ENCODE assay signal across 14 cellular contexts in genomic region chr10:45454262-45454661, GRCh38.
DNase-seq lines count a peak whose midpoint lies in the region; ATAC-seq and TF ChIP-seq lines count a peak whose summit lies in the region.
"Had no signal": no experiment of that assay in that cellular context is flagged by ENCODE, and none has a peak within 500 bp of the region (broad histone marks: within the 10 kb centered on the region; RNA-seq: fewer than 3 reads in every experiment).

No MANE protein-coding gene starts in this region.

- H3K27me3 Mint-ChIP-seq in activated naive CD8-positive, alpha-beta T cell treated with anti-CD3 and anti-CD28 coated beads, Interleukin-2, amount 10 ng/mL, durations not matched to agents 7 days and 5 days, result no peaks in the 10 kb centered on the region
- H3K27me3 Mint-ChIP-seq in activated naive CD8-positive, alpha-beta T cell treated with anti-CD3 and anti-CD28 coated beads, Interleukin-2, amount 50 U/mL, for 24 hours, result no peaks in the 10 kb centered on the region
- H3K27me3 Mint-ChIP-seq in chondrocyte (ENCODE audit: low read depth), result no peaks in the 10 kb centered on the region
- H3K27me3 Mint-ChIP-seq: naive thymus-derived CD8-positive, alpha-beta T cell had no signal

- H3K4me1 Mint-ChIP-seq in activated naive CD8-positive, alpha-beta T cell treated with anti-CD3 and anti-CD28 coated beads, Interleukin-2, amount 10 ng/mL, durations not matched to agents 7 days and 5 days, result peaks cover 37% of the 10 kb centered on the region
- peaks cover 7% of the 10 kb centered on the region for H3K4me1 Mint-ChIP-seq in activated naive CD8-positive, alpha-beta T cell treated with anti-CD3 and anti-CD28 coated beads, Interleukin-2, amount 50 U/mL, for 24 hours
- H3K4me1 Mint-ChIP-seq in chondrocyte (ENCODE audit: low read depth), result peaks cover 8% of the 10 kb centered on the region

- TF ChIP-seq CTCF in chondrocyte (IDR thresholded peaks at IDR 0.05), result no peak

- no peak for ATAC-seq in activated naive CD8-positive, alpha-beta T cell treated with anti-CD3 and anti-CD28 coated beads, Interleukin-2, amount 10 ng/mL, durations not matched to agents 7 days and 5 days (ENCODE audit: low read depth)
- ATAC-seq in activated naive CD8-positive, alpha-beta T cell treated with anti-CD3 and anti-CD28 coated beads, Interleukin-2, amount 50 U/mL, for 24 hours, result no peak
- no peak for ATAC-seq in HG02642 (IDR thresholded peaks at IDR 0.05; ENCODE audit: poor library complexity, unreplicated experiment)
- ATAC-seq: activated CD4-positive, CD25-positive, alpha-beta regulatory T cell treated with anti-CD3 and anti-CD28 coated beads, Interleukin-2, amount 50 U/mL, for 24 hours; foreskin keratinocyte; naive thymus-derived CD8-positive, alpha-beta T cell had no signal

- H3K9me3 Mint-ChIP-seq in activated naive CD8-positive, alpha-beta T cell treated with anti-CD3 and anti-CD28 coated beads, Interleukin-2, amount 10 ng/mL, durations not matched to agents 7 days and 5 days, result peaks cover 6% of the 10 kb centered on the region
- no peaks in the 10 kb centered on the region for H3K9me3 Mint-ChIP-seq in activated naive CD8-positive, alpha-beta T cell treated with anti-CD3 and anti-CD28 coated beads, Interleukin-2, amount 50 U/mL, for 24 hours
- H3K9me3 Mint-ChIP-seq in chondrocyte (ENCODE audit: low read depth), result no peaks in the 10 kb centered on the region
- H3K9me3 Mint-ChIP-seq: naive thymus-derived CD8-positive, alpha-beta T cell had no signal

- H3K27ac Mint-ChIP-seq in activated naive CD8-positive, alpha-beta T cell treated with anti-CD3 and anti-CD28 coated beads, Interleukin-2, amount 10 ng/mL, durations not matched to agents 7 days and 5 days, result peak overlapping the region; percentile 98
- no peak overlapping the region for H3K27ac Mint-ChIP-seq in activated naive CD8-positive, alpha-beta T cell treated with anti-CD3 and anti-CD28 coated beads, Interleukin-2, amount 50 U/mL, for 24 hours
- no peak overlapping the region for H3K27ac Mint-ChIP-seq in chondrocyte (ENCODE audit: unreplicated experiment)

- POLR2A ChIA-PET in activated naive CD8-positive, alpha-beta T cell treated with anti-CD3 and anti-CD28 coated beads, Interleukin-2, amount 10 ng/mL, durations not matched to agents 7 days and 5 days (lab: Charles Lee), result interaction anchor here (0.8 to 4.5 kb wide), 3 partner anchors 21 to 44 kb away, joined by 3 to 46 read pairs (median 3); no protein-coding TSS in a partner anchor

- DNase-seq in activated naive CD8-positive, alpha-beta T cell treated with anti-CD3 and anti-CD28 coated beads, Interleukin-2, amount 10 ng/mL, durations not matched to agents 7 days and 5 days, result no peak
- DNase-seq in activated naive CD8-positive, alpha-beta T cell treated with anti-CD3 and anti-CD28 coated beads, Interleukin-2, amount 50 U/mL, for 24 hours, result no peak
- DNase-seq in astrocyte of the hippocampus (ENCODE audit: low read depth, low spot score), result peak; percentile 15
- DNase-seq in iris pigment epithelial cell (ENCODE audit: low read depth), result peak; percentile 17
- no peak for DNase-seq in mucosa of gallbladder (ENCODE audit: low spot score)
- no peak for DNase-seq in chondrocyte (ENCODE audit: low spot score)
- DNase-seq in 8988T, result no peak
- DNase-seq: foreskin keratinocyte; Kasumi-1; naive thymus-derived CD8-positive, alpha-beta T cell; NCI-H2171; RPMI8226 had no signal

- peak overlapping the region; percentile 63 for H3K4me3 Mint-ChIP-seq in activated naive CD8-positive, alpha-beta T cell treated with anti-CD3 and anti-CD28 coated beads, Interleukin-2, amount 10 ng/mL, durations not matched to agents 7 days and 5 days
- H3K4me3 Mint-ChIP-seq in activated naive CD8-positive, alpha-beta T cell treated with anti-CD3 and anti-CD28 coated beads, Interleukin-2, amount 50 U/mL, for 24 hours, result no peak overlapping the region
- no peak overlapping the region for H3K4me3 Mint-ChIP-seq in chondrocyte (ENCODE audit: unreplicated experiment)

- peaks cover 50% of the 10 kb centered on the region for H3K36me3 Mint-ChIP-seq in activated naive CD8-positive, alpha-beta T cell treated with anti-CD3 and anti-CD28 coated beads, Interleukin-2, amount 10 ng/mL, durations not matched to agents 7 days and 5 days
- H3K36me3 Mint-ChIP-seq in activated naive CD8-positive, alpha-beta T cell treated with anti-CD3 and anti-CD28 coated beads, Interleukin-2, amount 50 U/mL, for 24 hours (ENCODE audit: low read depth), result peaks cover 15% of the 10 kb centered on the region
- peaks cover 8% of the 10 kb centered on the region for H3K36me3 Mint-ChIP-seq in chondrocyte (ENCODE audit: low read depth)

Comparison
In these comparisons a context has a peak if more than half of its experiments do, and no peak if none do; other contexts are left out.
1. DNase-seq: peak in astrocyte of the hippocampus (single experiment) and iris pigment epithelial cell (single experiment); none in activated naive CD8-positive, alpha-beta T cell treated with anti-CD3 and anti-CD28 coated beads, Interleukin-2, amount 10 ng/mL, durations not matched to agents 7 days and 5 days (single experiment), activated naive CD8-positive, alpha-beta T cell treated with anti-CD3 and anti-CD28 coated beads, Interleukin-2, amount 50 U/mL, for 24 hours (single experiment), mucosa of gallbladder (single experiment), chondrocyte (single experiment) and 8988T (single experiment).